In the genomic region with DNA sequence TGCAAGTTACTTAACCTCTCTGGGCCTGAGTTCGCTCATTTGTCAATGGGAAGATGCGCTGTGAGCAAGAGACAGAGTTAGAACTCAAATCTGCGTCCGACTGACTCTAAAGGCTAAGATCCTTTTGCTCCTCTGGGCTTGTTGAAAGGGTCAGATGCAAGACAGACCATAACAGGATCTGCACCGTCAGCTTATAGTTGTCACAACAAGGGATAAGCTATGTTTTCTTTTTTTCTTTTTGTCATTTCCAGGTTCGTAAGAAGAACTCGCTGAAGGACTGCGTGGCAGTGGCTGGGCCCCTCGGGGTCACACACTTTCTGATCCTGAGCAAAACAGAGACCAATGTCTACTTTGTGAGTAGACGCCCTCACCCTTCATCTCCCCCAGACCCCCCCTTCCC, we compare ENCODE assay signal across 9 cellular contexts. TPM values are rescaled to one million over a fixed set of nuclear protein-coding genes. Genes with fewer than 3 reads are reported as not detected.
DNase-seq lines count a peak whose midpoint lies in the region; ATAC-seq and TF ChIP-seq lines count a peak whose summit lies in the region.
"Had no signal": no experiment of that assay in that cellular context is flagged by ENCODE, and none has a peak within 500 bp of the region (broad histone marks: within the 10 kb centered on the region; RNA-seq: fewer than 3 reads in every experiment).

No MANE protein-coding gene starts in this region.

- no peaks in the 10 kb centered on the region for H3K27me3 Mint-ChIP-seq in activated T-cell treated with anti-CD3 and anti-CD28 coated beads, Interleukin-2, amount 50 U/mL, for 72 hours (ENCODE audit: low read depth)
- H3K27me3 Mint-ChIP-seq in activated naive CD8-positive, alpha-beta T cell treated with anti-CD3 and anti-CD28 coated beads, Interleukin-2, amount 10 ng/mL, durations not matched to agents 7 days and 5 days, result no peaks in the 10 kb centered on the region

- no peak for ATAC-seq in activated T-cell treated with anti-CD3 and anti-CD28 coated beads, Interleukin-2, amount 50 U/mL, for 72 hours (replicated peaks in 1 of 2)
- ATAC-seq in activated naive CD8-positive, alpha-beta T cell treated with anti-CD3 and anti-CD28 coated beads, Interleukin-2, amount 10 ng/mL, durations not matched to agents 7 days and 5 days (ENCODE audit: low read depth), result no peak
- ATAC-seq in left lung (no peak), GM19023 (IDR thresholded peaks at IDR 0.05; ENCODE audit: unreplicated experiment) (no peak)

- H3K36me3 ChIP-seq in left lung (peaks cover 0 to 50% of the 10 kb centered on the region in 2 donors), tibial artery (peaks cover 41 to 46% (median 42%) of the 10 kb centered on the region in 3 donors)

- H3K27ac Mint-ChIP-seq in activated T-cell treated with anti-CD3 and anti-CD28 coated beads, Interleukin-2, amount 50 U/mL, for 72 hours, result peak overlapping the region; percentile 77
- H3K27ac Mint-ChIP-seq in activated naive CD8-positive, alpha-beta T cell treated with anti-CD3 and anti-CD28 coated beads, Interleukin-2, amount 10 ng/mL, durations not matched to agents 7 days and 5 days, result peak overlapping the region; percentile 100

- H3K27ac ChIP-seq in left lung (peak overlapping the region in 1 of 2 donors; percentile 85), tibial artery (no peak overlapping the region)

- peaks cover 7 to 24% of the 10 kb centered on the region in 2 donors for H3K36me3 Mint-ChIP-seq in activated T-cell treated with anti-CD3 and anti-CD28 coated beads, Interleukin-2, amount 50 U/mL, for 72 hours (ENCODE audit: insufficient read depth in 2 of 2)
- H3K36me3 Mint-ChIP-seq in activated naive CD8-positive, alpha-beta T cell treated with anti-CD3 and anti-CD28 coated beads, Interleukin-2, amount 10 ng/mL, durations not matched to agents 7 days and 5 days, result peaks cover 36% of the 10 kb centered on the region

- peaks cover 86% of the 10 kb centered on the region for H3K4me1 Mint-ChIP-seq in activated T-cell treated with anti-CD3 and anti-CD28 coated beads, Interleukin-2, amount 50 U/mL, for 72 hours (ENCODE audit: low read depth)
- peaks cover 55% of the 10 kb centered on the region for H3K4me1 Mint-ChIP-seq in activated naive CD8-positive, alpha-beta T cell treated with anti-CD3 and anti-CD28 coated beads, Interleukin-2, amount 10 ng/mL, durations not matched to agents 7 days and 5 days

- TF ChIP-seq CTCF in left lung (IDR thresholded peaks at IDR 0.05), result no peak
- TF ChIP-seq CTCF in tibial artery (IDR thresholded peaks at IDR 0.05), result no peak

- no peaks in the 10 kb centered on the region for H3K9me3 Mint-ChIP-seq in activated T-cell treated with anti-CD3 and anti-CD28 coated beads, Interleukin-2, amount 50 U/mL, for 72 hours
- no peaks in the 10 kb centered on the region for H3K9me3 Mint-ChIP-seq in activated naive CD8-positive, alpha-beta T cell treated with anti-CD3 and anti-CD28 coated beads, Interleukin-2, amount 10 ng/mL, durations not matched to agents 7 days and 5 days

- DNase-seq in activated T-cell treated with anti-CD3 and anti-CD28 coated beads, Interleukin-2, amount 50 U/mL, for 72 hours, result no peak
- no peak for DNase-seq in activated T-cell treated with anti-CD3 and anti-CD28 coated beads, Interleukin-2, amount 50 U/mL, for 1 hour
- no peak for DNase-seq in activated naive CD8-positive, alpha-beta T cell treated with anti-CD3 and anti-CD28 coated beads, Interleukin-2, amount 10 ng/mL, durations not matched to agents 7 days and 5 days
- DNase-seq in left lung (no peak), tibial artery (no peak), HuH-7.5 (ENCODE audit: low spot score) (no peak), SK-N-DZ (ENCODE audit: low spot score) (no peak)
- DNase-seq: T-helper 9 cell had no signal

- H3K27me3 ChIP-seq in left lung (no peaks in the 10 kb centered on the region), tibial artery (no peaks in the 10 kb centered on the region)

- POLR2A ChIA-PET in activated naive CD8-positive, alpha-beta T cell treated with anti-CD3 and anti-CD28 coated beads, Interleukin-2, amount 10 ng/mL, durations not matched to agents 7 days and 5 days (lab: Charles Lee), result interaction anchor here (1.2 to 5.0 kb wide), 4 partner anchors 10 to 24 kb away, joined by 3 to 112 read pairs (median 8); partner anchors contain the start of gene EIF3G

- intact Hi-C loops in left lung (cut with DNase I), result no loop called here
- intact Hi-C loops in tibial artery (cut with DNase I; ENCODE audit: low total_unique reads), result loop anchor here (5.0 to 10.0 kb wide), 2 partner anchors 88 to 145 kb away; partner anchors contain the start of genes DNMT1 and MRPL4

- H3K4me1 ChIP-seq in left lung (peaks cover 11 to 68% of the 10 kb centered on the region in 2 donors), tibial artery (peaks cover 0 to 18% (median 15%) of the 10 kb centered on the region in 4 donors)

- peak overlapping the region; percentile 79 to 91 for H3K4me3 ChIP-seq in left lung
- peak overlapping the region; percentile 62 to 97 for H3K4me3 ChIP-seq in tibial artery

- H3K4me3 Mint-ChIP-seq in activated T-cell treated with anti-CD3 and anti-CD28 coated beads, Interleukin-2, amount 50 U/mL, for 72 hours, result peak overlapping the region; percentile 91 to 92
- H3K4me3 Mint-ChIP-seq in activated naive CD8-positive, alpha-beta T cell treated with anti-CD3 and anti-CD28 coated beads, Interleukin-2, amount 10 ng/mL, durations not matched to agents 7 days and 5 days, result peak overlapping the region; percentile 85

- H3K9me3 ChIP-seq in left lung (no peaks in the 10 kb centered on the region), tibial artery (no peaks in the 10 kb centered on the region)

RNA-seq across cellular contexts. Expression of gene PPAN, which starts 1.1 kb away (rescaled TPM):
- total RNA-seq in activated T-cell treated with anti-CD3 and anti-CD28 coated beads, Interleukin-2, amount 50 U/mL, for 72 hours, result 100 to 1,000 TPM; 106 to 117 TPM
- 100 to 1,000 TPM; 104 to 112 TPM for total RNA-seq in activated naive CD8-positive, alpha-beta T cell treated with anti-CD3 and anti-CD28 coated beads, Interleukin-2, amount 10 ng/mL, durations not matched to agents 7 days and 5 days
- 10 to 100 TPM; 23.4 to 49.8 TPM for total RNA-seq in left lung
- polyA plus RNA-seq in SK-N-DZ (2014; cell fraction: cytosol; rRNA removed), result 28.8 and 48.3 TPM in 2 replicates
- polyA plus RNA-seq in SK-N-DZ (2014; cell fraction: nucleus; rRNA removed), result 62.7 and 64.6 TPM in 2 replicates

RNA-seq across cellular contexts. Expression of gene P2RY11, which starts 4.2 kb away (rescaled TPM):
- total RNA-seq in activated T-cell treated with anti-CD3 and anti-CD28 coated beads, Interleukin-2, amount 50 U/mL, for 72 hours, result 10 to 100 TPM; 65.4 to 73.9 TPM
- total RNA-seq in activated naive CD8-positive, alpha-beta T cell treated with anti-CD3 and anti-CD28 coated beads, Interleukin-2, amount 10 ng/mL, durations not matched to agents 7 days and 5 days, result 10 to 100 TPM; 51.8 to 53.6 TPM
- 10 to 100 TPM in 1 of 2 donors, 1 to 10 TPM in 1; 8.4 to 24.4 TPM for total RNA-seq in left lung
- 6.8 and 7.0 TPM in 2 replicates for polyA plus RNA-seq in SK-N-DZ (2014; cell fraction: cytosol; rRNA removed)
- 10.6 and 15.3 TPM in 2 replicates for polyA plus RNA-seq in SK-N-DZ (2014; cell fraction: nucleus; rRNA removed)

RNA-seq across cellular contexts. Expression of gene ANGPTL6, which starts 4.8 kb away (rescaled TPM):
- total RNA-seq in activated T-cell treated with anti-CD3 and anti-CD28 coated beads, Interleukin-2, amount 50 U/mL, for 72 hours, result 10 to 100 TPM; 13.2 to 17.6 TPM
- 1 to 10 TPM; 3.8 to 4.7 TPM for total RNA-seq in activated naive CD8-positive, alpha-beta T cell treated with anti-CD3 and anti-CD28 coated beads, Interleukin-2, amount 10 ng/mL, durations not matched to agents 7 days and 5 days
- total RNA-seq in left lung, result under 1 TPM; 0.38 to 0.68 TPM
- polyA plus RNA-seq in SK-N-DZ (2014; cell fraction: cytosol; rRNA removed), result 1.4 and 1.7 TPM in 2 replicates
- polyA plus RNA-seq in SK-N-DZ (2014; cell fraction: nucleus; rRNA removed), result 0.69 and 2.2 TPM in 2 replicates

RNA-seq across cellular contexts. Expression of gene EIF3G, which starts 12.4 kb away (rescaled TPM):
- total RNA-seq in activated T-cell treated with anti-CD3 and anti-CD28 coated beads, Interleukin-2, amount 50 U/mL, for 72 hours, result 100 to 1,000 TPM; 277 to 278 TPM
- 100 to 1,000 TPM; 262 to 264 TPM for total RNA-seq in activated naive CD8-positive, alpha-beta T cell treated with anti-CD3 and anti-CD28 coated beads, Interleukin-2, amount 10 ng/mL, durations not matched to agents 7 days and 5 days
- total RNA-seq in left lung, result 100 to 1,000 TPM; 162 to 166 TPM
- 365 and 372 TPM in 2 replicates for polyA plus RNA-seq in SK-N-DZ (2014; cell fraction: cytosol; rRNA removed)
- 512 and 650 TPM in 2 replicates for polyA plus RNA-seq in SK-N-DZ (2014; cell fraction: nucleus; rRNA removed)

RNA-seq across cellular contexts. Expression of gene SHFL, which starts 21.1 kb away (rescaled TPM):
- total RNA-seq in activated T-cell treated with anti-CD3 and anti-CD28 coated beads, Interleukin-2, amount 50 U/mL, for 72 hours, result 10 to 100 TPM; 55.0 to 70.4 TPM
- 100 to 1,000 TPM; 118 to 126 TPM for total RNA-seq in activated naive CD8-positive, alpha-beta T cell treated with anti-CD3 and anti-CD28 coated beads, Interleukin-2, amount 10 ng/mL, durations not matched to agents 7 days and 5 days
- 10 to 100 TPM; 30.9 to 38.8 TPM for total RNA-seq in left lung
- 0.09 and 0.47 TPM in 2 replicates for polyA plus RNA-seq in SK-N-DZ (2014; cell fraction: cytosol; rRNA removed)
- 1.4 and 1.6 TPM in 2 replicates for polyA plus RNA-seq in SK-N-DZ (2014; cell fraction: nucleus; rRNA removed)
